In the genomic region with DNA sequence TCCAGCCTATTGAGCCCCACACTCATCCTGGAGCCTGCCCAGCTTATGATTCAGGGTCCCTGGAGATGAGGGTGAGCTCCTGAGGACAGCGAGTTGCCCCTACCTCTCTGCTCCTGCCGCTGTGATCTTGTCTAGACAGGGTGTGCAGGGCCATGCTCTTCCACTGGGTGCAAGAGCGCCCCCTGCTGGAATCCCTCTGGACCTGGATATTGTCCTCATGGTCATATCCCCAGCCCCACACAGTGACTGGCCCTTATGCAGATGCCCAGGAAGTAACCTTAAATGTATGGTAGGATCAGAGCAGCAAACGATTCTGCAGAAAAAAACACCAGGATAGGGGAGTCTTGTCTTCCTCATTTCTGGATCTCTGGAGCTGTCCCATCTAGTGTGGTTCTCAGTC, we compare ENCODE assay signal across 10 cellular contexts. TPM values are rescaled to one million over a fixed set of nuclear protein-coding genes. Genes with fewer than 3 reads are reported as not detected.
DNase-seq lines count a peak whose midpoint lies in the region; ATAC-seq, FAIRE-seq and TF ChIP-seq lines count a peak whose summit lies in the region.
"Not testable (repeated sequence)": the region's sequence is repeated elsewhere in the genome, so short reads cannot be mapped to it uniquely, and the experiment has no call there.
"Had no signal": no experiment of that assay in that cellular context is flagged by ENCODE, and none has a peak within 500 bp of the region (broad histone marks: within the 10 kb centered on the region; RNA-seq: fewer than 3 reads in every experiment).

No MANE protein-coding gene starts in this region.

- not testable (repeated sequence) for H3K4me3 ChIP-seq in Caco-2 (ENCODE audit: low read depth, low read length); HFF-Myc (replicated peaks; ENCODE audit: low read depth, low read length); OCI-LY1 (ENCODE audit: low read depth, low read length, poor library complexity, severe bottlenecking); bronchial epithelial cell (ENCODE audit: low read depth, low read length); heart left ventricle; thyroid gland (replicated peaks in 1 of 3)

- not testable (repeated sequence) for H3K27me3 Mint-ChIP-seq in Caco-2 (ENCODE audit: insufficient read depth, unreplicated experiment); activated CD4-positive, alpha-beta T cell treated with anti-CD3 and anti-CD28 coated beads, Interleukin-2, amount 10 ng/mL, durations not matched to agents 7 days and 5 days; natural killer cell (ENCODE audit: low read depth in 2 of 2)

- not testable (repeated sequence) for H3F3A ChIP-seq in OCI-LY1 (ENCODE audit: insufficient read depth, low read length)

- not testable (repeated sequence) for TF ChIP-seq POLR2A in heart left ventricle (IDR thresholded peaks at IDR 0.05); thyroid gland (IDR thresholded peaks at IDR 0.05)

- ATAC-seq in heart left ventricle (peak in 3 of 4 donors; percentile 58 to 69 (median 64)), natural killer cell (peak in 2 of 3 donors; percentile 29 to 30)

- POLR2A ChIA-PET in Caco-2 (lab: Charles Lee); activated CD4-positive, alpha-beta T cell treated with anti-CD3 and anti-CD28 coated beads, Interleukin-2, amount 10 ng/mL, durations not matched to agents 7 days and 5 days (lab: Charles Lee): not testable (repeated sequence)

- H3K79me2 ChIP-seq in OCI-LY1 (ENCODE audit: insufficient read depth, low read length) = not testable (repeated sequence)

- not testable (repeated sequence) for H3K9ac ChIP-seq in OCI-LY1 (ENCODE audit: low read length)

- not testable (repeated sequence) for H3K9me2 ChIP-seq in OCI-LY1 (ENCODE audit: low read depth, low read length)

- not testable (repeated sequence) for H3K4me1 ChIP-seq in Caco-2, thyroid gland
- H3K4me1 ChIP-seq in OCI-LY1 (ENCODE audit: insufficient read depth, low read length, severe bottlenecking) (peaks cover 10% of the 10 kb centered on the region), heart left ventricle (peaks cover 0 to 16% (median 0%) of the 10 kb centered on the region in 12 donors)

- DNase-seq in Caco-2; HFF-Myc (ENCODE audit: extremely low read depth, low read depth); bronchial epithelial cell (ENCODE audit: low read depth); heart left ventricle; natural killer cell; thyroid gland: not testable (repeated sequence)
- DNase-seq in activated CD4-positive, alpha-beta T cell treated with anti-CD3 and anti-CD28 coated beads, Interleukin-2, amount 10 ng/mL, durations not matched to agents 7 days and 5 days = peak; percentile 24

- H3K9me3 Mint-ChIP-seq in Caco-2 (ENCODE audit: unreplicated experiment); activated CD4-positive, alpha-beta T cell treated with anti-CD3 and anti-CD28 coated beads, Interleukin-2, amount 10 ng/mL, durations not matched to agents 7 days and 5 days; natural killer cell: not testable (repeated sequence)

- not testable (repeated sequence) for BruUV-seq in Caco-2 (replicated peaks; lab: Mats Ljungman, UMichigan)

- H3K36me3 Mint-ChIP-seq in Caco-2 (ENCODE audit: insufficient read depth, unreplicated experiment); activated CD4-positive, alpha-beta T cell treated with anti-CD3 and anti-CD28 coated beads, Interleukin-2, amount 10 ng/mL, durations not matched to agents 7 days and 5 days (ENCODE audit: low read depth); natural killer cell: not testable (repeated sequence)

- not testable (repeated sequence) for H3K27me3 ChIP-seq in Caco-2 (replicated peaks; ENCODE audit: control insufficient read depth, insufficient read depth, low read length); OCI-LY1 (ENCODE audit: insufficient read depth, low read length); bronchial epithelial cell (ENCODE audit: control insufficient read depth, insufficient read depth, low read length); heart left ventricle; thyroid gland

- not testable (repeated sequence) for FAIRE-seq in bronchial epithelial cell (lab: Jason Lieb, UNC)

- H3K4me1 Mint-ChIP-seq in Caco-2 (ENCODE audit: low read depth, unreplicated experiment) = not testable (repeated sequence)
- peaks cover 38% of the 10 kb centered on the region for H3K4me1 Mint-ChIP-seq in activated CD4-positive, alpha-beta T cell treated with anti-CD3 and anti-CD28 coated beads, Interleukin-2, amount 10 ng/mL, durations not matched to agents 7 days and 5 days
- peaks cover 12 to 16% of the 10 kb centered on the region in 2 donors for H3K4me1 Mint-ChIP-seq in natural killer cell

- intact Hi-C loops in Caco-2 (cut with micrococcal nuclease; ENCODE audit: unreplicated experiment); heart left ventricle (cut with DNase I); natural killer cell (cut with micrococcal nuclease); thyroid gland (cut with DNase I): not testable (repeated sequence)

- CTCF ChIA-PET in Caco-2 (lab: Charles Lee) = interaction anchor here (0.6 kb wide), 1 partner anchor 1998 kb away, joined by 3 read pairs; no protein-coding TSS in a partner anchor
- CTCF ChIA-PET in activated CD4-positive, alpha-beta T cell treated with anti-CD3 and anti-CD28 coated beads, Interleukin-2, amount 10 ng/mL, durations not matched to agents 7 days and 5 days (lab: Charles Lee) = interaction anchor here (0.8 kb wide), 1 partner anchor 17 kb away, joined by 3 read pairs; no protein-coding TSS in a partner anchor

- H3K36me3 ChIP-seq in Caco-2 (ENCODE audit: control insufficient read depth, insufficient read depth, low read length); OCI-LY1 (ENCODE audit: insufficient read depth, low read length); bronchial epithelial cell (ENCODE audit: control insufficient read depth, insufficient read depth, low read length); heart left ventricle; thyroid gland: not testable (repeated sequence)

- not testable (repeated sequence) for H3K9me3 ChIP-seq in Caco-2; OCI-LY1 (ENCODE audit: low read length); heart left ventricle; thyroid gland

- not testable (repeated sequence) for H3K27ac Mint-ChIP-seq in Caco-2 (ENCODE audit: unreplicated experiment); activated CD4-positive, alpha-beta T cell treated with anti-CD3 and anti-CD28 coated beads, Interleukin-2, amount 10 ng/mL, durations not matched to agents 7 days and 5 days; natural killer cell

- 24 to 33% (median 33%) methylated on average over 1 to 4 of the region's 4 CpGs for WGBS in heart left ventricle, 4 donors
- 12 to 33% methylated on average over 3 to 4 of the region's 4 CpGs for WGBS in thyroid gland, 2 donors

- H4K20me1 ChIP-seq in OCI-LY1 (ENCODE audit: insufficient read depth, low read length) = not testable (repeated sequence)

- H3K27ac ChIP-seq in OCI-LY1 (ENCODE audit: low read depth, low read length, poor library complexity, severe bottlenecking); heart left ventricle; thyroid gland: not testable (repeated sequence)

- not testable (repeated sequence) for H3K4me2 ChIP-seq in OCI-LY1 (ENCODE audit: low read length)

- TF ChIP-seq CTCF in Caco-2 (IDR thresholded peaks at IDR 0.05; ENCODE audit: insufficient read depth in 1 of 2, low read depth in 1 of 2, low read length in 1 of 2, severe bottlenecking in 1 of 2, unreplicated experiment in 1 of 2) (peak; percentile 29 to 44), HFF-Myc (IDR thresholded peaks at IDR 0.05; ENCODE audit: low read depth, low read length, missing control alignments) (peak; percentile 56), OCI-LY1 (IDR thresholded peaks at IDR 0.05; ENCODE audit: low read length) (peak; percentile 56), bronchial epithelial cell (IDR thresholded peaks at IDR 0.05; ENCODE audit: insufficient read depth, low read length, severe bottlenecking) (peak; percentile 50), heart left ventricle (IDR thresholded peaks at IDR 0.05) (peak; percentile 22 to 56 (median 40)), thyroid gland (IDR thresholded peaks at IDR 0.05) (peak in 4 of 6 experiments; percentile 17 to 46 (median 27))
- TF ChIP-seq CTCF in natural killer cell (IDR thresholded peaks at IDR 0.05) = not testable (repeated sequence)

- H3K4me3 Mint-ChIP-seq in Caco-2 (ENCODE audit: unreplicated experiment); activated CD4-positive, alpha-beta T cell treated with anti-CD3 and anti-CD28 coated beads, Interleukin-2, amount 10 ng/mL, durations not matched to agents 7 days and 5 days; natural killer cell: not testable (repeated sequence)

- H2AFZ ChIP-seq in OCI-LY1 (ENCODE audit: low read length) = not testable (repeated sequence)

RNA-seq across cellular contexts. Expression of gene AP1B1, which starts 24.4 kb away (rescaled TPM):
- total RNA-seq in Caco-2 (2022) = 101 and 102 TPM in 2 replicates
- 10 to 100 TPM; 74.8 to 78.0 TPM for total RNA-seq in activated CD4-positive, alpha-beta T cell treated with anti-CD3 and anti-CD28 coated beads, Interleukin-2, amount 10 ng/mL, durations not matched to agents 7 days and 5 days
- 44.8 and 55.6 TPM in 2 replicates for total RNA-seq in bronchial epithelial cell
- total RNA-seq in heart left ventricle = 10 to 100 TPM; 30.3 to 74.8 (median 33.8) TPM
- 10 to 100 TPM; 18.1 to 43.4 TPM for polyA plus RNA-seq in heart left ventricle
- total RNA-seq in natural killer cell = 10 to 100 TPM; 54.0 to 56.1 (median 54.3) TPM
- total RNA-seq in thyroid gland = 100 to 1,000 TPM in 1 of 4 donors, 10 to 100 TPM in 3; 45.0 to 103 (median 91.4) TPM

RNA-seq across cellular contexts. Expression of gene RFPL1, which starts 25.6 kb away (rescaled TPM):
- total RNA-seq in Caco-2 (2022) = not detected in 2 replicates
- not detected for total RNA-seq in activated CD4-positive, alpha-beta T cell treated with anti-CD3 and anti-CD28 coated beads, Interleukin-2, amount 10 ng/mL, durations not matched to agents 7 days and 5 days
- total RNA-seq in bronchial epithelial cell = not detected in 2 replicates
- not detected for total RNA-seq in heart left ventricle
- polyA plus RNA-seq in heart left ventricle = not detected
- not detected for total RNA-seq in natural killer cell
- not detected for total RNA-seq in thyroid gland
- total RNA-seq: activated CD8-positive, alpha-beta memory T cell treated with anti-CD3 and anti-CD28 coated beads for 36 hours had no signal
- polyA plus RNA-seq: neural cell had no signal
